9 cellular contexts compared by ENCODE assay signal in genomic region chr2:25274868-25275574, GRCh38.
DNase-seq lines count a peak whose midpoint lies in the region; ATAC-seq and TF ChIP-seq lines count a peak whose summit lies in the region.
"Had no signal": no experiment of that assay in that cellular context is flagged by ENCODE, and none has a peak within 500 bp of the region (broad histone marks: within the 10 kb centered on the region; RNA-seq: fewer than 3 reads in every experiment).

No MANE protein-coding gene starts in this region.

- ATAC-seq in lower lobe of right lung (peak; percentile 6 to 17), GM19351 (IDR thresholded peaks at IDR 0.05; ENCODE audit: unreplicated experiment) (no peak), HG02885 (IDR thresholded peaks at IDR 0.05; ENCODE audit: poor library complexity, unreplicated experiment) (no peak), GM21515 (IDR thresholded peaks at IDR 0.05; ENCODE audit: unreplicated experiment) (no peak)

- H3K36me3 ChIP-seq in NT2/D1 (ENCODE audit: insufficient read depth, insufficient read length, low read length): no peaks in the 10 kb centered on the region
- H3K36me3 ChIP-seq in lower lobe of right lung: peaks cover 21% of the 10 kb centered on the region
- H3K36me3 ChIP-seq in testis (ENCODE audit: low read depth, missing control alignments): no peaks in the 10 kb centered on the region

- DNase-seq in NT2/D1 (ENCODE audit: low read depth, low spot score) (no peak), lower lobe of right lung (peak; percentile 63), testis (no peak), DMS79 (lab: John Stamatoyannopoulos, UW) (no peak)
- peak; percentile 52 for DNase-seq in activated naive CD4-positive, alpha-beta T cell treated with anti-CD3 and anti-CD28 coated beads, Interleukin-2, amount 50 U/mL, for 16 hours
- DNase-seq: NCI-H526 had no signal

- no peak for TF ChIP-seq POLR2A in testis (IDR thresholded peaks at IDR 0.05)

- WGBS in testis, 2 donors: 57 to 65% methylated on average over 10 to 21 of the region's 27 CpGs

- peak overlapping the region; percentile 56 for H3K9ac ChIP-seq in NT2/D1 (ENCODE audit: insufficient read length, low read depth)

- peak overlapping the region; percentile 78 for H3K27ac ChIP-seq in lower lobe of right lung
- peak overlapping the region; percentile 63 to 73 for H3K27ac ChIP-seq in testis

- H3K4me1 ChIP-seq in NT2/D1 (ENCODE audit: insufficient read depth, insufficient read length) (peaks cover 10% of the 10 kb centered on the region), lower lobe of right lung (peaks cover 69% of the 10 kb centered on the region), testis (peaks cover 39% of the 10 kb centered on the region)

- TF ChIP-seq CTCF in lower lobe of right lung (IDR thresholded peaks at IDR 0.05) (no peak), testis (IDR thresholded peaks at IDR 0.05) (no peak)

- H3K4me3 ChIP-seq in NT2/D1 (ENCODE audit: insufficient read length, low read depth): no peak overlapping the region
- no peak overlapping the region for H3K4me3 ChIP-seq in lower lobe of right lung
- no peak overlapping the region for H3K4me3 ChIP-seq in testis

- H3K9me3 ChIP-seq in NT2/D1 (ENCODE audit: insufficient read depth, low read length): no peaks in the 10 kb centered on the region
- no peaks in the 10 kb centered on the region for H3K9me3 ChIP-seq in lower lobe of right lung
- H3K9me3 ChIP-seq in testis: no peaks in the 10 kb centered on the region

- H3K27me3 ChIP-seq in NT2/D1 (ENCODE audit: insufficient read depth, insufficient read length) (no peaks in the 10 kb centered on the region), lower lobe of right lung (ENCODE audit: low read depth) (no peaks in the 10 kb centered on the region), testis (no peaks in the 10 kb centered on the region)

- intact Hi-C loops in lower lobe of right lung (cut with DNase I): no loop called here
- intact Hi-C loops in testis (cut with DNase I; ENCODE audit: low total_unique reads): no loop called here

Comparison
In these comparisons a context has a peak if more than half of its experiments do, and no peak if none do; other contexts are left out.
1. DNase-seq: peak in activated naive CD4-positive, alpha-beta T cell treated with anti-CD3 and anti-CD28 coated beads, Interleukin-2, amount 50 U/mL, for 16 hours (single experiment) and lower lobe of right lung (single experiment); none in NT2/D1 (single experiment), testis (single experiment) and DMS79 (single experiment).
2. ATAC-seq: peak in lower lobe of right lung (2 of 2); none in GM19351 (single experiment), HG02885 (single experiment) and GM21515 (single experiment).